Comparison of ENCODE assay signal across 2 cellular contexts in genomic region chr20:51958099-51958498, GRCh38.
A peak's percentile ranks its signal among the peaks of the same experiment; 100 is the strongest.
TF ChIP-seq lines count a peak whose summit lies in the region.

No MANE protein-coding gene starts in this region.

TF ChIP-seq in HepG2, 621 proteins besides CTCF, POLR2A, EP300 and RAD21 (continued from another document):
- TF ChIP-seq ATF7 (IDR thresholded peaks at IDR 0.05) (peak; percentile 76), ATF7 (CRISPR knock-in tag; IDR thresholded peaks at IDR 0.05) (no peak), CHD4 (IDR thresholded peaks at IDR 0.05; ENCODE audit: borderline replicate concordance, low read length) (no peak), ZC3H4 (CRISPR knock-in tag; IDR thresholded peaks at IDR 0.05; ENCODE audit: borderline replicate concordance) (no peak)
TF ChIP-seq in HepG2: peak in this region for 2.

TF ChIP-seq in K562, 482 proteins besides CTCF, POLR2A, EP300 and RAD21 (continued from another document):
- TF ChIP-seq SMC3 (conservative IDR thresholded peaks at IDR 0.05; ENCODE audit: insufficient read depth, low read depth, low read length) = no peak
- no peak for TF ChIP-seq CEBPG (CRISPR knock-in tag; IDR thresholded peaks at IDR 0.05)
- peak in 1 of 2 experiments; percentile 75; a peak in 2 of 4 replicates for TF ChIP-seq CEBPG (tag; conservative IDR thresholded peaks at IDR 0.05 in 1 of 2, IDR thresholded peaks at IDR 0.05 in 1 of 2)
- TF ChIP-seq, protein P1, sequence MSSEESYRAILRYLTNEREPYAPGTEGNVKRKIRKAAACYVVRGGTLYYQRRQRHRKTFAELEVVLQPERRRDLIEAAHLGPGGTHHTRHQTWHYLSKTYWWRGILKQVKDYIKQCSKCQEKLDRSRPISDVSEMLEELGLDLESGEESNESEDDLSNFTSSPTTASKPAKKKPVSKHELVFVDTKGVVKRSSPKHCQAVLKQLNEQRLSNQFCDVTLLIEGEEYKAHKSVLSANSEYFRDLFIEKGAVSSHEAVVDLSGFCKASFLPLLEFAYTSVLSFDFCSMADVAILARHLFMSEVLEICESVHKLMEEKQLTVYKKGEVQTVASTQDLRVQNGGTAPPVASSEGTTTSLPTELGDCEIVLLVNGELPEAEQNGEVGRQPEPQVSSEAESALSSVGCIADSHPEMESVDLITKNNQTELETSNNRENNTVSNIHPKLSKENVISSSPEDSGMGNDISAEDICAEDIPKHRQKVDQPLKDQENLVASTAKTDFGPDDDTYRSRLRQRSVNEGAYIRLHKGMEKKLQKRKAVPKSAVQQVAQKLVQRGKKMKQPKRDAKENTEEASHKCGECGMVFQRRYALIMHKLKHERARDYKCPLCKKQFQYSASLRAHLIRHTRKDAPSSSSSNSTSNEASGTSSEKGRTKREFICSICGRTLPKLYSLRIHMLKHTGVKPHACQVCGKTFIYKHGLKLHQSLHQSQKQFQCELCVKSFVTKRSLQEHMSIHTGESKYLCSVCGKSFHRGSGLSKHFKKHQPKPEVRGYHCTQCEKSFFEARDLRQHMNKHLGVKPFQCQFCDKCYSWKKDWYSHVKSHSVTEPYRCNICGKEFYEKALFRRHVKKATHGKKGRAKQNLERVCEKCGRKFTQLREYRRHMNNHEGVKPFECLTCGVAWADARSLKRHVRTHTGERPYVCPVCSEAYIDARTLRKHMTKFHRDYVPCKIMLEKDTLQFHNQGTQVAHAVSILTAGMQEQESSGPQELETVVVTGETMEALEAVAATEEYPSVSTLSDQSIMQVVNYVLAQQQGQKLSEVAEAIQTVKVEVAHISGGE (CRISPR knock-in tag; IDR thresholded peaks at IDR 0.05) = no peak
- TF ChIP-seq CEBPB (tag; IDR thresholded peaks at IDR 0.05) = peak; percentile 32; the same call in 1 of the 2 replicates
- TF ChIP-seq NRF1 (conservative IDR thresholded peaks at IDR 0.05 in 1 of 2, IDR thresholded peaks at IDR 0.05 in 1 of 2) = no peak
- no peak for TF ChIP-seq CREM (IDR thresholded peaks at IDR 0.05; ENCODE audit: low read depth)
TF ChIP-seq in K562: peak in this region for 3.
